Comparison of ENCODE assay signal across 8 cellular contexts in genomic region chr10:110077436-110078120, GRCh38.
DNase-seq lines count a peak whose midpoint lies in the region; ATAC-seq and TF ChIP-seq lines count a peak whose summit lies in the region.

No MANE protein-coding gene starts in this region.

- no peak for TF ChIP-seq CTCF in GM10266 (IDR thresholded peaks at IDR 0.05; ENCODE audit: control insufficient read depth, insufficient read depth, low read depth, missing control alignments)

- peaks cover 16 to 73% (median 58%) of the 10 kb centered on the region in 5 donors for H3K4me1 ChIP-seq in subcutaneous abdominal adipose tissue (ENCODE audit: control insufficient read depth in 5 of 5, insufficient read depth in 5 of 5, low read length in 5 of 5)

- ATAC-seq in activated CD4-positive, CD25-positive, alpha-beta regulatory T cell treated with anti-CD3 and anti-CD28 coated beads, Interleukin-2, amount 50 U/mL, for 24 hours, result peak; percentile 56 to 61
- no peak for ATAC-seq in left lobe of liver

- CTCF ChIA-PET in activated CD4-positive, alpha-beta memory T cell treated with anti-CD3 and anti-CD28 coated beads for 36 hours (lab: Charles Lee), result interaction anchor here (0.7 to 2.0 kb wide), 7 partner anchors 11 to 194 kb away, joined by 3 to 6 read pairs (median 3); no protein-coding TSS in a partner anchor

- peak overlapping the region; percentile 98 for H3K27ac Mint-ChIP-seq in activated CD4-positive, alpha-beta memory T cell treated with anti-CD3 and anti-CD28 coated beads for 36 hours

- peak overlapping the region; percentile 83 for H3K27ac ChIP-seq in subcutaneous abdominal adipose tissue (ENCODE audit: low read depth, low read length)

- H3K9ac ChIP-seq in subcutaneous abdominal adipose tissue (ENCODE audit: low read length in 5 of 5), result peak overlapping the region in 4 of 5 donors; percentile 24 to 49 (median 37)

- no peaks in the 10 kb centered on the region for H3K27me3 Mint-ChIP-seq in activated CD4-positive, alpha-beta memory T cell treated with anti-CD3 and anti-CD28 coated beads for 36 hours

- intact Hi-C loops in activated CD4-positive, alpha-beta memory T cell treated with anti-CD3 and anti-CD28 coated beads for 36 hours (cut with micrococcal nuclease), result loop anchor here (1.0 to 10.0 kb wide), 7 partner anchors 9 to 457 kb away; partner anchors contain the start of gene XPNPEP1

- H3K4me1 Mint-ChIP-seq in activated CD4-positive, alpha-beta memory T cell treated with anti-CD3 and anti-CD28 coated beads for 36 hours (ENCODE audit: low read depth), result peaks cover 84% of the 10 kb centered on the region

- no peaks in the 10 kb centered on the region for H3K36me3 Mint-ChIP-seq in activated CD4-positive, alpha-beta memory T cell treated with anti-CD3 and anti-CD28 coated beads for 36 hours

- peak overlapping the region; percentile 26 to 57 (median 39) for H3K4me3 ChIP-seq in subcutaneous abdominal adipose tissue (ENCODE audit: low read depth in 1 of 5, low read length in 5 of 5)

- no peaks in the 10 kb centered on the region for H3K9me3 Mint-ChIP-seq in activated CD4-positive, alpha-beta memory T cell treated with anti-CD3 and anti-CD28 coated beads for 36 hours

- POLR2A ChIA-PET in activated CD4-positive, alpha-beta memory T cell treated with anti-CD3 and anti-CD28 coated beads for 36 hours (lab: Charles Lee), result interaction anchor here (1.3 to 3.2 kb wide), 7 partner anchors 9 to 164 kb away, joined by 3 to 20 read pairs (median 7); no protein-coding TSS in a partner anchor

- H3K36me3 ChIP-seq in subcutaneous abdominal adipose tissue (ENCODE audit: control insufficient read depth in 5 of 5, insufficient read depth in 5 of 5, low read length in 5 of 5), result no peaks in the 10 kb centered on the region

- peak overlapping the region; percentile 81 for H3K4me3 Mint-ChIP-seq in activated CD4-positive, alpha-beta memory T cell treated with anti-CD3 and anti-CD28 coated beads for 36 hours

- H3K9me3 ChIP-seq in subcutaneous abdominal adipose tissue (ENCODE audit: control insufficient read depth in 5 of 5, low read length in 5 of 5), result no peaks in the 10 kb centered on the region

- no peak for DNase-seq in activated CD4-positive, CD25-positive, alpha-beta regulatory T cell treated with anti-CD3 and anti-CD28 coated beads, Interleukin-2, amount 50 U/mL, for 72 hours
- DNase-seq in activated CD4-positive, alpha-beta memory T cell treated with anti-CD3 and anti-CD28 coated beads for 36 hours, result peak; percentile 53
- DNase-seq in hippocampal formation (lab: John Stamatoyannopoulos, UW), result peak; percentile 49 to 94
- no peak for DNase-seq in left lobe of liver (ENCODE audit: low spot score)
- no peak for DNase-seq in GM10266 (ENCODE audit: extremely low spot score)
- DNase-seq in RKO (ENCODE audit: low spot score), result no peak

- H3K27me3 ChIP-seq in subcutaneous abdominal adipose tissue (ENCODE audit: control insufficient read depth in 5 of 5, insufficient read depth in 4 of 5, low read length in 5 of 5), result no peaks in the 10 kb centered on the region

Comparison
In these comparisons a context has a peak if more than half of its experiments do, and no peak if none do; other contexts are left out.
1. DNase-seq: peak in activated CD4-positive, alpha-beta memory T cell treated with anti-CD3 and anti-CD28 coated beads for 36 hours (single experiment) and hippocampal formation (2 of 2); none in activated CD4-positive, CD25-positive, alpha-beta regulatory T cell treated with anti-CD3 and anti-CD28 coated beads, Interleukin-2, amount 50 U/mL, for 72 hours (single experiment), left lobe of liver (single experiment), GM10266 (single experiment) and RKO (single experiment).